ENCODE assay signal across 29 cellular contexts in genomic region chr5:150391064-150391834, GRCh38. TPM values are rescaled to one million over a fixed set of nuclear protein-coding genes. Genes with fewer than 3 reads are reported as not detected.
"Had no signal": no experiment of that assay in that cellular context is flagged by ENCODE, and none has a peak within 500 bp of the region (broad histone marks: within the 10 kb centered on the region; RNA-seq: fewer than 3 reads in every experiment).

No MANE protein-coding gene starts in this region.

- H3K4me1 ChIP-seq: gastroesophageal sphincter, thyroid gland, upper lobe of left lung, vagina had no signal

- H3K27me3 ChIP-seq: brain microvascular endothelial cell, gastroesophageal sphincter, thyroid gland, upper lobe of left lung, vagina had no signal

- DNase-seq: activated CD4-positive, alpha-beta T cell treated with anti-CD3 and anti-CD28 coated beads for 36 hours; activated CD4-positive, CD25-positive, alpha-beta regulatory T cell; activated CD8-positive, alpha-beta T cell treated with anti-CD3 and anti-CD28 coated beads, Interleukin-2, amount 10 ng/mL, durations not matched to agents 7 days and 5 days; brain microvascular endothelial cell; cortex of kidney; effector memory CD8-positive, alpha-beta T cell; erythroblast; head of caudate nucleus; hippocampal formation; left colon; mesenchymal stem cell; natural killer cell; posterior cingulate gyrus; right cardiac atrium; stimulated activated CD4-positive, alpha-beta T cell treated with anti-CD3 and anti-CD28 coated beads, Interleukin-15, amount 100 ng/mL, for 24 hours; stimulated activated CD4-positive, alpha-beta T cell treated with anti-CD3 and anti-CD28 coated beads, Interleukin-2, amount 100 ng/mL, for 24 hours; substantia nigra; T-cell; thyroid gland; upper lobe of left lung had no signal

- FAIRE-seq: astrocyte, keratinocyte had no signal

- H3K27me3 Mint-ChIP-seq: activated CD4-positive, alpha-beta T cell treated with anti-CD3 and anti-CD28 coated beads for 36 hours; activated naive CD8-positive, alpha-beta T cell; effector memory CD8-positive, alpha-beta T cell; stimulated activated naive CD8-positive, alpha-beta T cell treated with anti-CD3 and anti-CD28 coated beads, Interleukin-15, Interleukin-2, amounts not matched to agents 100 ng/mL and 50 ng/mL, for 24 hours; T-cell had no signal

- H3K36me3 Mint-ChIP-seq: natural killer cell had no signal

- ATAC-seq: activated CD4-positive, alpha-beta T cell treated with anti-CD3 and anti-CD28 coated beads for 36 hours; activated CD8-positive, alpha-beta T cell treated with anti-CD3 and anti-CD28 coated beads, Interleukin-2, amount 10 ng/mL, durations not matched to agents 7 days and 5 days; effector memory CD8-positive, alpha-beta T cell; gastroesophageal sphincter; left colon; natural killer cell; right cardiac atrium; T-cell had no signal

- H3K9me3 ChIP-seq: gastroesophageal sphincter, thyroid gland, upper lobe of left lung, vagina had no signal

- H3K9me3 Mint-ChIP-seq: activated T-helper 2 cell treated with anti-CD3 and anti-CD28 coated beads, Interferon-gamma antibody, Interleukin-2, Interleukin-4, amounts not matched to agents 10 μg/mL and 5 μg/mL and 100 μg/mL, durations not matched to agents 14 hours and 24 hours and 36 hours; effector memory CD8-positive, alpha-beta T cell; natural killer cell; stimulated activated naive CD8-positive, alpha-beta T cell treated with anti-CD3 and anti-CD28 coated beads, Interleukin-15, Interleukin-2, amounts not matched to agents 100 ng/mL and 50 ng/mL, for 24 hours; T-cell; T-helper 2 cell treated with Interferon-gamma antibody and Interleukin-4, amounts not matched to agents 5 μg/mL and 100 μg/mL, for 36 hours had no signal

- H3K4me3 ChIP-seq: gastroesophageal sphincter, thyroid gland, upper lobe of left lung, vagina had no signal

- H3K4me1 Mint-ChIP-seq: activated CD4-positive, alpha-beta T cell treated with anti-CD3 and anti-CD28 coated beads for 36 hours; T-cell had no signal

- H3K4me3 Mint-ChIP-seq: activated CD4-positive, alpha-beta T cell treated with anti-CD3 and anti-CD28 coated beads for 36 hours; activated CD8-positive, alpha-beta T cell treated with anti-CD3 and anti-CD28 coated beads, Interleukin-2, amount 10 ng/mL, durations not matched to agents 7 days and 5 days; activated naive CD8-positive, alpha-beta T cell; natural killer cell; stimulated activated naive CD8-positive, alpha-beta T cell treated with anti-CD3 and anti-CD28 coated beads, Interleukin-15, Interleukin-2, amounts not matched to agents 100 ng/mL and 50 ng/mL, for 24 hours; T-cell; T-helper 2 cell treated with Interferon-gamma antibody and Interleukin-4, amounts not matched to agents 5 μg/mL and 100 μg/mL, for 36 hours had no signal

- H3K27ac ChIP-seq: brain microvascular endothelial cell, gastroesophageal sphincter, thyroid gland, upper lobe of left lung, vagina had no signal

- H3K27ac Mint-ChIP-seq: activated CD4-positive, alpha-beta T cell treated with anti-CD3 and anti-CD28 coated beads for 36 hours; activated CD8-positive, alpha-beta T cell treated with anti-CD3 and anti-CD28 coated beads, Interleukin-2, amount 10 ng/mL, durations not matched to agents 7 days and 5 days; activated naive CD8-positive, alpha-beta T cell; activated T-helper 2 cell treated with anti-CD3 and anti-CD28 coated beads, Interferon-gamma antibody, Interleukin-2, Interleukin-4, amounts not matched to agents 10 μg/mL and 5 μg/mL and 100 μg/mL, durations not matched to agents 14 hours and 24 hours and 36 hours; stimulated activated naive CD8-positive, alpha-beta T cell treated with anti-CD3 and anti-CD28 coated beads, Interleukin-15, Interleukin-2, amounts not matched to agents 100 ng/mL and 50 ng/mL, for 24 hours; T-cell; T-helper 2 cell treated with Interferon-gamma antibody and Interleukin-4, amounts not matched to agents 5 μg/mL and 100 μg/mL, for 36 hours had no signal

RNA-seq across cellular contexts. Expression of gene CD74, which starts 21.5 kb away (rescaled TPM):
- total RNA-seq: chondrocyte had no signal
